In the genomic region with DNA sequence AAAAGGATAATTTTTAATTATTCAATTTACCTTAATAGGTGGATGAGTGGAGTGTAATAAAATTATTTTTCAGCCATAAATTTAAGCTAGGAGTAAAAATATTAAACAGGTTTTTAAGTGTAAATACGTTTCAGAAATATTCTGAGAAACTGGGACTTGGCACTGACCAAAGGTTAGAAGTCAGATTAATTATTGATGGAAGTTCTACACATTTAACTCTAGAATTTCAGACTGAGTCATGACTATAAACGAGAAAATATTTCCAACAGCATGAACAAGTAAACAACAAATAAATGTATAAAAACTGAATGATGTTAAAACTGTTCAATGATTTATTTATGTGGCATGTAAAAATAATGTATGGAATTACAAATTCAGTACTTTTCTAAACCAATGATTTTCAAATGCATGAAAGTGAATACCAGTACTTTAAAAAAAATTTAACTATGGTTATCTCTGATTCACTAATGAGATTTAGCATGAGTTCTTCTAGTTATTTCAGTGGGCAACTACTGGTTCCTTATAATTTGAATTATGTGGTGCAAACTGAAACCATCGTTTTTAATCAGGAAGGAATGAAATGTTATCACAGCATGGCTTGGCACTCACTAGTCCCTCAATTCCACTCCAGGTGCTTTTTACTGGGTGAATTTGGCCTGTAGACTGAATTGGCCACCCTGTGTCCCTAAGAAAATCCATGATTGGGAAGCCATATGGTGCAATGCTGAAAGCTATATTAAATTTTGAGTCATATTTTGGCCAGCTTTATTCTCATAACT, we compare ENCODE assay signal across 24 cellular contexts.
DNase-seq lines count a peak whose midpoint lies in the region; ATAC-seq, FAIRE-seq and TF ChIP-seq lines count a peak whose summit lies in the region.
"Had no signal": no experiment of that assay in that cellular context is flagged by ENCODE, and none has a peak within 500 bp of the region (broad histone marks: within the 10 kb centered on the region; RNA-seq: fewer than 3 reads in every experiment).

No MANE protein-coding gene starts in this region.

- peak overlapping the region; percentile 22; the same call in 1 of the 2 replicates for H3K4me2 ChIP-seq in OCI-LY3 (ENCODE audit: low read length)

- TF ChIP-seq CTCF in OCI-LY3 (IDR thresholded peaks at IDR 0.05; ENCODE audit: low read depth, low read length) (no peak), kidney (IDR thresholded peaks at IDR 0.05; ENCODE audit: borderline replicate concordance, extremely low read depth, insufficient read depth) (no peak), type B pancreatic cell (conservative IDR thresholded peaks at IDR 0.05) (no peak)

- FAIRE-seq in GM19239 (lab: Jason Lieb, UNC) (peak; percentile 4), kidney (lab: Jason Lieb, UNC) (peak; percentile 15)
- FAIRE-seq: HepG2 had no signal

- ATAC-seq in GM18508 (IDR thresholded peaks at IDR 0.05; ENCODE audit: insufficient read depth, unreplicated experiment) = peak; percentile 58
- ATAC-seq in HG02571 (IDR thresholded peaks at IDR 0.05; ENCODE audit: unreplicated experiment) = no peak
- ATAC-seq: activated CD4-positive, alpha-beta T cell treated with anti-CD3 and anti-CD28 coated beads for 36 hours; HepG2; left ventricle myocardium superior; Panc1; T-cell; upper lobe of right lung had no signal

- H3K4me1 ChIP-seq in OCI-LY3 (ENCODE audit: low read length) (peaks cover 21% of the 10 kb centered on the region), kidney (ENCODE audit: control insufficient read depth in 1 of 2, insufficient read depth in 1 of 2, low read depth in 1 of 2, low read length in 2 of 2) (peaks cover 0 to 8% of the 10 kb centered on the region in 2 donors)
- H3K4me1 ChIP-seq: upper lobe of right lung had no signal

- H3K4me1 Mint-ChIP-seq in type B pancreatic cell (ENCODE audit: unreplicated experiment) = no peaks in the 10 kb centered on the region
- H3K4me1 Mint-ChIP-seq in immature natural killer cell = no peaks in the 10 kb centered on the region
- H3K4me1 Mint-ChIP-seq: activated CD4-positive, alpha-beta T cell treated with anti-CD3 and anti-CD28 coated beads for 36 hours; T-cell had no signal

- no peak for DNase-seq in GM19239 (ENCODE audit: insufficient read length, low spot score)
- no peak for DNase-seq in kidney
- no peak for DNase-seq in type B pancreatic cell (ENCODE audit: extremely low spot score, unreplicated experiment)
- DNase-seq in immature natural killer cell = no peak
- DNase-seq: activated CD4-positive, alpha-beta T cell treated with anti-CD3 and anti-CD28 coated beads for 36 hours; activated CD8-positive, alpha-beta memory T cell treated with anti-CD3 and anti-CD28 coated beads for 24 hours; activated naive CD4-positive, alpha-beta T cell; activated T-cell treated with anti-CD3 and anti-CD28 coated beads, Interleukin-2, amount 50 U/mL, for 24 hours; DMS79; head of caudate nucleus; left ventricle myocardium superior; NCI-H1092 treated with DMSO at 0.1 percent for 48 hours; NCI-H2029 treated with DMSO at 0.1 percent for 48 hours; NCI-H345; posterior cingulate gyrus; T-cell; upper lobe of right lung had no signal

- H3K9me3 Mint-ChIP-seq in type B pancreatic cell = no peaks in the 10 kb centered on the region
- H3K9me3 Mint-ChIP-seq in immature natural killer cell = peaks cover 0 to 13% (median 5%) of the 10 kb centered on the region in 6 donors
- H3K9me3 Mint-ChIP-seq: dendritic cell treated with granulocyte-macrophage colony-stimulating factor and Interleukin-4, amounts not matched to agents 40 ng/mL and 50 ng/mL, for 4 days had no signal

- H3K27ac Mint-ChIP-seq in type B pancreatic cell (no peak overlapping the region), immature natural killer cell (no peak overlapping the region)
- H3K27ac Mint-ChIP-seq: activated CD4-positive, alpha-beta T cell treated with anti-CD3 and anti-CD28 coated beads for 36 hours; activated T-cell treated with anti-CD3 and anti-CD28 coated beads, Interleukin-2, amount 50 U/mL, for 24 hours; dendritic cell treated with granulocyte-macrophage colony-stimulating factor and Interleukin-4, amounts not matched to agents 40 ng/mL and 50 ng/mL, for 4 days; T-cell had no signal

- H3K36me3 ChIP-seq in OCI-LY3 (replicated peaks; ENCODE audit: low read depth, low read length) (no peaks in the 10 kb centered on the region), kidney (ENCODE audit: control insufficient read depth in 1 of 2, insufficient read depth in 2 of 2, low read length in 2 of 2) (no peaks in the 10 kb centered on the region)
- H3K36me3 ChIP-seq: upper lobe of right lung had no signal

- H3K4me3 ChIP-seq in OCI-LY3 (ENCODE audit: low read length) (no peak overlapping the region; the same call in 1 of the 2 replicates), kidney (ENCODE audit: low read length in 2 of 2) (no peak overlapping the region)
- H3K4me3 ChIP-seq: upper lobe of right lung had no signal

- no peaks in the 10 kb centered on the region for H3K79me2 ChIP-seq in OCI-LY3 (ENCODE audit: low read length)

- intact Hi-C loops in kidney (cut with DNase I) = no loop called here

- no peak overlapping the region for H3K4me3 Mint-ChIP-seq in type B pancreatic cell
- no peak overlapping the region for H3K4me3 Mint-ChIP-seq in immature natural killer cell
- H3K4me3 Mint-ChIP-seq: activated CD4-positive, alpha-beta T cell treated with anti-CD3 and anti-CD28 coated beads for 36 hours; activated T-cell treated with anti-CD3 and anti-CD28 coated beads, Interleukin-2, amount 50 U/mL, for 24 hours; dendritic cell treated with granulocyte-macrophage colony-stimulating factor and Interleukin-4, amounts not matched to agents 40 ng/mL and 50 ng/mL, for 4 days; T-cell had no signal

- no peaks in the 10 kb centered on the region for H4K20me1 ChIP-seq in OCI-LY3 (ENCODE audit: insufficient read depth, low read length)

- H2AFZ ChIP-seq in OCI-LY3 (ENCODE audit: low read depth, low read length) = 0 out of 2 replicates have a peak overlapping the region, but pooled peaks have one; percentile 9

- H3K36me3 Mint-ChIP-seq in type B pancreatic cell (no peaks in the 10 kb centered on the region), immature natural killer cell (no peaks in the 10 kb centered on the region)
- H3K36me3 Mint-ChIP-seq: T-cell had no signal

- no peak overlapping the region for H3K9ac ChIP-seq in OCI-LY3 (ENCODE audit: low read length)
- no peak overlapping the region for H3K9ac ChIP-seq in kidney (ENCODE audit: low read length in 2 of 2)

- H3K27me3 Mint-ChIP-seq in type B pancreatic cell = no peaks in the 10 kb centered on the region
- no peaks in the 10 kb centered on the region for H3K27me3 Mint-ChIP-seq in immature natural killer cell (ENCODE audit: low read depth in 3 of 3)
- H3K27me3 Mint-ChIP-seq: activated CD4-positive, alpha-beta T cell treated with anti-CD3 and anti-CD28 coated beads for 36 hours; activated T-cell treated with anti-CD3 and anti-CD28 coated beads, Interleukin-2, amount 50 U/mL, for 24 hours; dendritic cell treated with granulocyte-macrophage colony-stimulating factor and Interleukin-4, amounts not matched to agents 40 ng/mL and 50 ng/mL, for 4 days; T-cell had no signal

- no peak overlapping the region for H3K27ac ChIP-seq in OCI-LY3 (ENCODE audit: low read length)
- no peak overlapping the region for H3K27ac ChIP-seq in kidney (ENCODE audit: low read depth in 2 of 2, low read length in 2 of 2)
- H3K27ac ChIP-seq: HL-60, upper lobe of right lung had no signal

- H3K9me3 ChIP-seq in OCI-LY3 (ENCODE audit: insufficient read depth, low read length) (no peaks in the 10 kb centered on the region), kidney (ENCODE audit: control insufficient read depth in 1 of 2, low read length in 2 of 2) (no peaks in the 10 kb centered on the region)
- H3K9me3 ChIP-seq: upper lobe of right lung had no signal

- H3K27me3 ChIP-seq in OCI-LY3 (ENCODE audit: low read depth, low read length) = no peaks in the 10 kb centered on the region
- H3K27me3 ChIP-seq: upper lobe of right lung had no signal
